ENCODE assay signal across 23 cellular contexts in the genomic region with DNA sequence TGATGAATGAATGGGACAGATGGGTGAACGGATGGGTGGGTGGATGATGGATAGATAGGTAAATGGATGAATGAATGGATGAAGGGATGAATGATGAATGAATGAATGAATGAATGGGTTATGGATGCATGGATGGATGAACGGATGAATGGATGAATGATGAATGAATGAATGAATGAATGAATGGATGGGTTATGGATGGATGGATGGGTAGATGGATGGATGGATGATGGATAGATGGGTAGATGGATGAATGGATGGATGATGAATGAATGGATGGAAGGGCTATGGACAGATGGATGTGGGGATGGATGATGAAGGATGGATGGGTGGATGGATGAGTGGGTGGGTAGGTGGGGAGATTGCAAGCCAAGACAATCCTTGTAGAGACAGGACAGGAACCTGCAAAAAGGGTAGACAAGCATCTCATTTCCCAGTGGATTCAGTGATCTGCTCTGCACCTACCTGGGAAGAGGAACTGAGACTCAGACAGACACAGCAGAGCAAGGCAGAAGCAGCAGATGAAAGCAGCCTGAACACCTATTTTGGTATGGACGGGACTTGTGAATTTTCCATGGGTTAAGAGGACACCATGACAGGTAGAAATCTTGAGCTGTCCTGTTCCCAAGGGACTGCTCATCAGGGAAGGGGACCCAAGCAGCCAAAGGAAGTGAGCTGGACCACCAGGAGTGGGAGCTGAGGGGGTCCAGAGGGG.
"Had no signal": no experiment of that assay in that cellular context is flagged by ENCODE, and none has a peak within 500 bp of the region (broad histone marks: within the 10 kb centered on the region; RNA-seq: fewer than 3 reads in every experiment).

No MANE protein-coding gene starts in this region.

- H3K4me3 ChIP-seq: left ventricle myocardium inferior, lung, ovary, right atrium auricular region, right lobe of liver, smooth muscle cell, stomach, suprapubic skin, thoracic aorta, tibial artery, upper lobe of right lung, uterus had no signal

- H3K4me2 ChIP-seq: smooth muscle cell had no signal

- H3K27ac ChIP-seq: left ventricle myocardium inferior, ovary, right atrium auricular region, right lobe of liver, stomach, suprapubic skin, thoracic aorta, tibial artery, upper lobe of right lung, uterus had no signal

- H3K27me3 ChIP-seq: ovary, right atrium auricular region, right lobe of liver, uterus had no signal

- H3K9me3 ChIP-seq: left ventricle myocardium inferior, ovary, right atrium auricular region, right lobe of liver, stomach, suprapubic skin, thoracic aorta, tibial artery, upper lobe of right lung, uterus had no signal

- ATAC-seq: natural killer cell treated with Interleukin-12 subunit alpha and Interleukin-12 subunit beta and Interleukin-15 and Interleukin-18, amount 100 ng/mL, for 72 hours; right lobe of liver; stimulated activated memory B cell treated with anti-CD40 and anti-IgM and Interleukin-4, amounts not matched to agents 10 μg/mL and 1 μg/mL and 100 μg/mL, for 72 hours; stimulated activated naive CD8-positive, alpha-beta T cell treated with anti-CD3 and anti-CD28 coated beads, Interleukin-15, Interleukin-2, amounts not matched to agents 100 U/mL and 50 U/mL, for 24 hours; upper lobe of right lung had no signal

- DNase-seq: islet precursor cell; left ventricle myocardium inferior; mesendoderm; naive B cell; ovary; right lobe of liver; stimulated activated CD4-positive, alpha-beta T cell treated with anti-CD3 and anti-CD28 coated beads, Interleukin-1b, Interleukin-23, amount 100 ng/mL, for 48 hours; stimulated activated CD4-positive, alpha-beta T cell treated with anti-CD3 and anti-CD28 coated beads, Interleukin-2, amount 100 ng/mL, for 48 hours; stimulated activated CD4-positive, alpha-beta T cell treated with anti-CD3 and anti-CD28 coated beads, Interleukin-4, amount 100 ng/mL, for 4 hours; stimulated activated CD8-positive, alpha-beta memory T cell treated with anti-CD3 and anti-CD28 coated beads, Interleukin-4, amount 100 ng/mL, for 48 hours; stimulated activated naive CD8-positive, alpha-beta T cell treated with anti-CD3 and anti-CD28 coated beads, Interleukin-15, Interleukin-2, amounts not matched to agents 100 U/mL and 50 U/mL, for 24 hours; stomach; tibial artery; trophoblast cell; upper lobe of right lung; uterus had no signal

- H3K4me1 ChIP-seq: right lobe of liver, suprapubic skin, tibial artery, upper lobe of right lung had no signal

- H3K36me3 ChIP-seq: left ventricle myocardium inferior, ovary, right atrium auricular region, right lobe of liver, stomach, suprapubic skin, thoracic aorta, tibial artery, upper lobe of right lung, uterus had no signal
